Comparison of ENCODE assay signal across 1 cellular context in the genomic region with DNA sequence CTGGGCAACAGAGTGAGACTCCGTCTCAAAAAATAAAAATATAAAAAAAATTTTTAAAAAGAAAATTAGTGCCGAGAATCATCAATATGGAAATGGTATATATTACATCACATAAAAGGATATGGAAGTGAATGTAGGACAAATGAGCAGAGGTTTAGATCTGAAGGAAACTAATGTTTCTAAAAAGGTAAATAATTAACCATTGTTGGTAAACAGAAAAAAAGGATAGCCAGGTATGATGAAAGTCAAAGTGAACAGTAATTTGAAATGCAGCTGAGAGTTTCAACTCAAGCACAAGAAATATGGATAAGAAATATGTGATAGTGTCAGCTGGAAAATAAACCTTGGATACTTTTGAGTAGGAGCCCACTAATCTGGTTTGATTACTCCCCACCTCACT.
TF ChIP-seq lines count a peak whose summit lies in the region.

No MANE protein-coding gene starts in this region.

TF ChIP-seq in HepG2, 621 proteins besides CTCF, POLR2A, EP300 and RAD21 (continued from another document):
- TF ChIP-seq ZNF333 (CRISPR knock-in tag; IDR thresholded peaks at IDR 0.05; ENCODE audit: borderline replicate concordance), result no peak
- TF ChIP-seq ZNF431 (CRISPR knock-in tag; IDR thresholded peaks at IDR 0.05; ENCODE audit: borderline replicate concordance, low read depth), result no peak
- TF ChIP-seq ZNF614 (CRISPR knock-in tag; IDR thresholded peaks at IDR 0.05; ENCODE audit: borderline replicate concordance), result no peak
- no peak for TF ChIP-seq ZNF225 (CRISPR knock-in tag; IDR thresholded peaks at IDR 0.05)
- TF ChIP-seq NFIC (IDR thresholded peaks at IDR 0.05; ENCODE audit: low read length), result no peak
- TF ChIP-seq FOXK1 (CRISPR knock-in tag; IDR thresholded peaks at IDR 0.05; ENCODE audit: borderline replicate concordance, low read depth), result no peak
